In the genomic region with DNA sequence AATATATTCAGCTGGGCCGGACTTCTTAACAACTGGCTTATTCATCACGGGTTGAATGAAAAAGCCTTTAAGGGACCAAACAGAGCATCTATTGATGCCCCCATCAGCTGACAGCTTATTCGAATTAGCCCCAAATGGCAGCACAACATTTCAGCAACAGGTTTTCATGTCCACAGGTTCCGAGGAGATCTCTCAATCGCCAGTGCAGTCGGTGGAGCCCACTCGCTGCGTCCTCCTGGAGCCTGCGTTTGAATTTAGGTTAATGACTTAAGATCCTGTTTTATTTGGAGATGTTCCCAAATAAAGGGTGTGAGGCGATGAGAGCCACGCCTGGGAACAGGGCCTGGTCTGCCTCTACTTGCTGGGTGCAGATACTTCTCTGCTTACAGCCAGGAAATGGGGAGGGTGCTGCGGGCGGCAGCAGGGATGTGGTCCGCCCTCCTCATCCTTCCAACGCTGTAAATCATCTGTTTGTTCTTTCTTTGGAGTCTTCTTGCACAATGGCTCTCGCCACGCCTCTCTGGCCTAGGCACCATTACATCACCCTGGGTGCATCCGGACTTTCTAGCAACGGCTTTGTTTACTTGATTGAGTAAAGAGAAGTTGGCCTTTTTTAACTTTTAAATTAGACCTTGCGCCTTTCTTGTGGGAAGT, we compare ENCODE assay signal across 1 cellular context.
TF ChIP-seq lines count a peak whose summit lies in the region.

No MANE protein-coding gene starts in this region.

TF ChIP-seq in HepG2, 621 proteins besides CTCF, POLR2A, EP300 and RAD21 (continued from another document and continues in another):
- TF ChIP-seq, protein P1, sequence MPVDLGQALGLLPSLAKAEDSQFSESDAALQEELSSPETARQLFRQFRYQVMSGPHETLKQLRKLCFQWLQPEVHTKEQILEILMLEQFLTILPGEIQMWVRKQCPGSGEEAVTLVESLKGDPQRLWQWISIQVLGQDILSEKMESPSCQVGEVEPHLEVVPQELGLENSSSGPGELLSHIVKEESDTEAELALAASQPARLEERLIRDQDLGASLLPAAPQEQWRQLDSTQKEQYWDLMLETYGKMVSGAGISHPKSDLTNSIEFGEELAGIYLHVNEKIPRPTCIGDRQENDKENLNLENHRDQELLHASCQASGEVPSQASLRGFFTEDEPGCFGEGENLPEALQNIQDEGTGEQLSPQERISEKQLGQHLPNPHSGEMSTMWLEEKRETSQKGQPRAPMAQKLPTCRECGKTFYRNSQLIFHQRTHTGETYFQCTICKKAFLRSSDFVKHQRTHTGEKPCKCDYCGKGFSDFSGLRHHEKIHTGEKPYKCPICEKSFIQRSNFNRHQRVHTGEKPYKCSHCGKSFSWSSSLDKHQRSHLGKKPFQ (CRISPR knock-in tag; IDR thresholded peaks at IDR 0.05; ENCODE audit: insufficient replicate concordance): peak; percentile 95
- TF ChIP-seq ZBTB38 (CRISPR knock-in tag; IDR thresholded peaks at IDR 0.05) (peak; percentile 90), ZC3H13 (CRISPR knock-in tag; IDR thresholded peaks at IDR 0.05) (no peak; the same call in 1 of the 2 replicates), MED1 (CRISPR knock-in tag; IDR thresholded peaks at IDR 0.05) (peak; percentile 100), ZNF160 (CRISPR knock-in tag; IDR thresholded peaks at IDR 0.05) (peak; percentile 88), ZNF317 (CRISPR knock-in tag; IDR thresholded peaks at IDR 0.05) (peak; percentile 93), ZNF34 (CRISPR knock-in tag; IDR thresholded peaks at IDR 0.05; ENCODE audit: borderline replicate concordance) (no peak), CBFB (CRISPR knock-in tag; IDR thresholded peaks at IDR 0.05) (peak; percentile 96), ZNF605 (CRISPR knock-in tag; IDR thresholded peaks at IDR 0.05) (peak; percentile 94), DNMT3B (CRISPR knock-in tag; conservative IDR thresholded peaks at IDR 0.05) (peak; percentile 95), AGO1 (IDR thresholded peaks at IDR 0.05; ENCODE audit: low read depth, low read length, poor library complexity, severe bottlenecking) (no peak), ZNF720 (CRISPR knock-in tag; IDR thresholded peaks at IDR 0.05) (peak; percentile 74; the same call in 1 of the 2 replicates), ZNF354B (CRISPR knock-in tag; IDR thresholded peaks at IDR 0.05) (peak; percentile 76; the same call in 1 of the 2 replicates), ARNT2 (CRISPR knock-in tag; IDR thresholded peaks at IDR 0.05; ENCODE audit: low read depth) (peak; percentile 80; the same call in 1 of the 2 replicates), EHMT2 (IDR thresholded peaks at IDR 0.05; ENCODE audit: borderline replicate concordance, low read depth, low read length) (no peak), ZSCAN31 (CRISPR knock-in tag; IDR thresholded peaks at IDR 0.05; ENCODE audit: low read depth) (peak; percentile 82; the same call in 1 of the 2 replicates), TCF7 (IDR thresholded peaks at IDR 0.05; ENCODE audit: low read depth) (peak; percentile 93), KLF16 (CRISPR knock-in tag; IDR thresholded peaks at IDR 0.05) (peak in 1 of 2 experiments; percentile 100; a peak in 2 of 4 replicates), ATAD3A (CRISPR knock-in tag; IDR thresholded peaks at IDR 0.05) (no peak), ZIK1 (CRISPR knock-in tag; IDR thresholded peaks at IDR 0.05; ENCODE audit: borderline replicate concordance, low read depth) (peak; percentile 58; the same call in 1 of the 2 replicates), PHF5A (CRISPR knock-in tag; IDR thresholded peaks at IDR 0.05; ENCODE audit: low read depth, unreplicated experiment) (peak; percentile 99), REXO4 (CRISPR knock-in tag; IDR thresholded peaks at IDR 0.05; ENCODE audit: borderline replicate concordance) (no peak), PITX1 (CRISPR knock-in tag; IDR thresholded peaks at IDR 0.05) (peak; percentile 96), PCBP2 (optimal IDR thresholded peaks at IDR 0.05; ENCODE audit: low read depth, low read length, poor library complexity, severe bottlenecking) (no peak), ZNF510 (CRISPR knock-in tag; IDR thresholded peaks at IDR 0.05; ENCODE audit: low read depth) (peak; percentile 3), MAFG (CRISPR knock-in tag; IDR thresholded peaks at IDR 0.05) (no peak), MIER2 (CRISPR knock-in tag; IDR thresholded peaks at IDR 0.05) (peak; percentile 90), RFXANK (CRISPR knock-in tag; IDR thresholded peaks at IDR 0.05) (peak; percentile 94), RXRB (CRISPR knock-in tag; IDR thresholded peaks at IDR 0.05; ENCODE audit: borderline replicate concordance) (peak; percentile 99), ZNF713 (CRISPR knock-in tag; IDR thresholded peaks at IDR 0.05) (no peak), MATR3 (CRISPR knock-in tag; IDR thresholded peaks at IDR 0.05) (no peak), EZH2 (conservative IDR thresholded peaks at IDR 0.05; ENCODE audit: low read depth, low read length) (no peak), SMYD3 (CRISPR knock-in tag; IDR thresholded peaks at IDR 0.05) (peak; percentile 97), ZNF460 (CRISPR knock-in tag; IDR thresholded peaks at IDR 0.05; ENCODE audit: borderline replicate concordance) (no peak; the same call in 1 of the 2 replicates), CAMTA2 (CRISPR knock-in tag; IDR thresholded peaks at IDR 0.05; ENCODE audit: borderline replicate concordance) (no peak), HNF4G (IDR thresholded peaks at IDR 0.05; ENCODE audit: borderline replicate concordance, low read depth, low read length) (peak; percentile 70), HNF4G (CRISPR knock-in tag; IDR thresholded peaks at IDR 0.05; ENCODE audit: borderline replicate concordance, low read depth) (0 out of 2 replicates have a peak, but pooled peaks have one; percentile 82), REL (CRISPR knock-in tag; conservative IDR thresholded peaks at IDR 0.05) (no peak), BORCS8-MEF2B (CRISPR knock-in tag; IDR thresholded peaks at IDR 0.05) (peak; percentile 75), ATF7-NPFF (CRISPR knock-in tag; IDR thresholded peaks at IDR 0.05; ENCODE audit: low read depth) (0 out of 2 replicates have a peak, but pooled peaks have one; percentile 28), ZNF747 (CRISPR knock-in tag; IDR thresholded peaks at IDR 0.05; ENCODE audit: borderline replicate concordance) (peak; percentile 97)
- TF ChIP-seq, protein P2, sequence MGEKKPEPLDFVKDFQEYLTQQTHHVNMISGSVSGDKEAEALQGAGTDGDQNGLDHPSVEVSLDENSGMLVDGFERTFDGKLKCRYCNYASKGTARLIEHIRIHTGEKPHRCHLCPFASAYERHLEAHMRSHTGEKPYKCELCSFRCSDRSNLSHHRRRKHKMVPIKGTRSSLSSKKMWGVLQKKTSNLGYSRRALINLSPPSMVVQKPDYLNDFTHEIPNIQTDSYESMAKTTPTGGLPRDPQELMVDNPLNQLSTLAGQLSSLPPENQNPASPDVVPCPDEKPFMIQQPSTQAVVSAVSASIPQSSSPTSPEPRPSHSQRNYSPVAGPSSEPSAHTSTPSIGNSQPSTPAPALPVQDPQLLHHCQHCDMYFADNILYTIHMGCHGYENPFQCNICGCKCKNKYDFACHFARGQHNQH (CRISPR knock-in tag; IDR thresholded peaks at IDR 0.05): peak; percentile 100
- TF ChIP-seq, protein P3, sequence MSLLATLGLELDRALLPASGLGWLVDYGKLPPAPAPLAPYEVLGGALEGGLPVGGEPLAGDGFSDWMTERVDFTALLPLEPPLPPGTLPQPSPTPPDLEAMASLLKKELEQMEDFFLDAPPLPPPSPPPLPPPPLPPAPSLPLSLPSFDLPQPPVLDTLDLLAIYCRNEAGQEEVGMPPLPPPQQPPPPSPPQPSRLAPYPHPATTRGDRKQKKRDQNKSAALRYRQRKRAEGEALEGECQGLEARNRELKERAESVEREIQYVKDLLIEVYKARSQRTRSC (CRISPR knock-in tag; IDR thresholded peaks at IDR 0.05; ENCODE audit: low read depth): 0 out of 2 replicates have a peak, but pooled peaks have one; percentile 83
- TF ChIP-seq, protein P4, sequence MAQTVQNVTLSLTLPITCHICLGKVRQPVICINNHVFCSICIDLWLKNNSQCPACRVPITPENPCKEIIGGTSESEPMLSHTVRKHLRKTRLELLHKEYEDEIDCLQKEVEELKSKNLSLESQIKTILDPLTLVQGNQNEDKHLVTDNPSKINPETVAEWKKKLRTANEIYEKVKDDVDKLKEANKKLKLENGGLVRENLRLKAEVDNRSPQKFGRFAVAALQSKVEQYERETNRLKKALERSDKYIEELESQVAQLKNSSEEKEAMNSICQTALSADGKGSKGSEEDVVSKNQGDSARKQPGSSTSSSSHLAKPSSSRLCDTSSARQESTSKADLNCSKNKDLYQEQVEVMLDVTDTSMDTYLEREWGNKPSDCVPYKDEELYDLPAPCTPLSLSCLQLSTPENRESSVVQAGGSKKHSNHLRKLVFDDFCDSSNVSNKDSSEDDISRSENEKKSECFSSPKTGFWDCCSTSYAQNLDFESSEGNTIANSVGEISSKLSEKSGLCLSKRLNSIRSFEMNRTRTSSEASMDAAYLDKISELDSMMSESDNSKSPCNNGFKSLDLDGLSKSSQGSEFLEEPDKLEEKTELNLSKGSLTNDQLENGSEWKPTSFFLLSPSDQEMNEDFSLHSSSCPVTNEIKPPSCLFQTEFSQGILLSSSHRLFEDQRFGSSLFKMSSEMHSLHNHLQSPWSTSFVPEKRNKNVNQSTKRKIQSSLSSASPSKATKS (CRISPR knock-in tag; IDR thresholded peaks at IDR 0.05): peak; percentile 96; the same call in 1 of the 2 replicates
- TF ChIP-seq, protein P5, sequence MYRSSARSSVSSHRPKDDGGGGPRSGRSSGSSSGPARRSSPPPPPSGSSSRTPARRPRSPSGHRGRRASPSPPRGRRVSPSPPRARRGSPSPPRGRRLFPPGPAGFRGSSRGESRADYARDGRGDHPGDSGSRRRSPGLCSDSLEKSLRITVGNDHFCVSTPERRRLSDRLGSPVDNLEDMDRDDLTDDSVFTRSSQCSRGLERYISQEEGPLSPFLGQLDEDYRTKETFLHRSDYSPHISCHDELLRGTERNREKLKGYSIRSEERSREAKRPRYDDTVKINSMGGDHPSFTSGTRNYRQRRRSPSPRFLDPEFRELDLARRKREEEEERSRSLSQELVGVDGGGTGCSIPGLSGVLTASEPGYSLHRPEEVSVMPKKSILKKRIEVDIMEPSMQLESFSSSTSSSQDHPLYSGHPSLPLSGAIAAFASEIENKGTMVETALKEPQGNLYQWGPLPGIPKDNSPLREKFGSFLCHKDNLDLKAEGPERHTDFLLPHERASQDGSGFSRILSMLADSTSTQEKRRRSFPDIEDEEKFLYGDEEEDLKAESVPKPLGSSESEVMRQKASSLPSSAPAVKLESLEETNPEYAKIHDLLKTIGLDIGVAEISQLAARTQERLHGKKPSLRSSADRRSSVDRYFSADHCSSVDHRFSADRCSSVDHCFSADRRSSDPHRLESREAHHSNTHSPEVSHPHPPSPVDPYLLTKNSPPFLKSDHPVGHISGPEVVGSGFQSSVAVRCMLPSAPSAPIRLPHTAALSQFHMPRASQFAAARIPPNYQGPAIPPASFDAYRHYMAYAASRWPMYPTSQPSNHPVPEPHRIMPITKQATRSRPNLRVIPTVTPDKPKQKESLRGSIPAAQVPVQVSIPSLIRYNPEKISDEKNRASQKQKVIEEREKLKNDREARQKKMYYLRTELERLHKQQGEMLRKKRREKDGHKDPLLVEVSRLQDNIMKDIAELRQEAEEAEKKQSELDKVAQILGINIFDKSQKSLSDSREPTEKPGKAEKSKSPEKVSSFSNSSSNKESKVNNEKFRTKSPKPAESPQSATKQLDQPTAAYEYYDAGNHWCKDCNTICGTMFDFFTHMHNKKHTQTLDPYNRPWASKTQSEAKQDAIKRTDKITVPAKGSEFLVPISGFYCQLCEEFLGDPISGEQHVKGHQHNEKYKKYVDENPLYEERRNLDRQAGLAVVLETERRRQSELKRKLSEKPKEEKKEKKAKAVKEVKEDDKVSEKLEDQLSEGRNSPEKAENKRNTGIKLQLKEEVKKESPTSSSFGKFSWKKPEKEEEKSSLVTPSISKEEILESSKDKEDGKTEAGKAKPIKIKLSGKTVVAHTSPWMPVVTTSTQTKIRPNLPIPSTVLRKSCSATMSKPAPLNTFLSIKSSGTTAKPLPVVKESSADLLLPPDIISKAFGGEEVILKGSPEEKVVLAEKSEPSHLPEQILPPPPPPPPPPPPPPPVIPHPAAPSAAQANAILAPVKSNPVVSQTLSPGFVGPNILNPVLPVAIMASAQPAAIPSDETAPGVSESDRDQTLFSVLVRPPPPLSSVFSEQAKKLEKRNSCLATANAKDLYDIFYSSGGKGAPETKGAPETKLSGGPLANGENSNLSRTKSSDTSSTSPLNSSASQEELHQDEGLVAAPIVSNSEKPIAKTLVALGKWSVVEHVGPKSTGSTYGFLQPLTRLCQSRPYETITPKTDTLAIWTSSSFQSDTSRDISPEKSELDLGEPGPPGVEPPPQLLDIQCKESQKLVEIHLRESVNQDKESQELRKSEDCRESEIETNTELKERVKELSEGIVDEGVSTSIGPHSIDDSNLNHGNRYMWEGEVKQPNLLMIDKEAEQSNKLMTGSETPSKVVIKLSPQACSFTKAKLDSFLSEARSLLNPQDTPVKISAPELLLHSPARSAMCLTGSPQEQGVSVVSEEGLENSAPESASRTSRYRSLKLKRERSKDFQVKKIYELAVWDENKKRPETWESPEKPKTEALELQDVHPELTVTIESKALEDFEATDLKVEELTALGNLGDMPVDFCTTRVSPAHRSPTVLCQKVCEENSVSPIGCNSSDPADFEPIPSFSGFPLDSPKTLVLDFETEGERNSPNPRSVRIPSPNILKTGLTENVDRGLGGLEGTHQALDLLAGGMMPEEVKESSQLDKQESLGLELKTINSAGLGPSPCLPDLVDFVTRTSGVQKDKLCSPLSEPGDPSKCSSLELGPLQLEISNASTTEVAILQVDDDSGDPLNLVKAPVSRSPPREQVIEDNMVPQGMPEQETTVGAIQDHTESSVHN (CRISPR knock-in tag; IDR thresholded peaks at IDR 0.05): no peak
- TF ChIP-seq, protein P6, sequence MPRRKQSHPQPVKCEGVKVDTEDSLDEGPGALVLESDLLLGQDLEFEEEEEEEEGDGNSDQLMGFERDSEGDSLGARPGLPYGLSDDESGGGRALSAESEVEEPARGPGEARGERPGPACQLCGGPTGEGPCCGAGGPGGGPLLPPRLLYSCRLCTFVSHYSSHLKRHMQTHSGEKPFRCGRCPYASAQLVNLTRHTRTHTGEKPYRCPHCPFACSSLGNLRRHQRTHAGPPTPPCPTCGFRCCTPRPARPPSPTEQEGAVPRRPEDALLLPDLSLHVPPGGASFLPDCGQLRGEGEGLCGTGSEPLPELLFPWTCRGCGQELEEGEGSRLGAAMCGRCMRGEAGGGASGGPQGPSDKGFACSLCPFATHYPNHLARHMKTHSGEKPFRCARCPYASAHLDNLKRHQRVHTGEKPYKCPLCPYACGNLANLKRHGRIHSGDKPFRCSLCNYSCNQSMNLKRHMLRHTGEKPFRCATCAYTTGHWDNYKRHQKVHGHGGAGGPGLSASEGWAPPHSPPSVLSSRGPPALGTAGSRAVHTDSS (CRISPR knock-in tag; conservative IDR thresholded peaks at IDR 0.05): no peak
